ENCODE assay signal across 8 cellular contexts in genomic region chr17:60526726-60527125, GRCh38. TPM values are rescaled to one million over a fixed set of nuclear protein-coding genes. Genes with fewer than 3 reads are reported as not detected.
DNase-seq lines count a peak whose midpoint lies in the region; ATAC-seq and TF ChIP-seq lines count a peak whose summit lies in the region.

No MANE protein-coding gene starts in this region.

- peaks cover 3 to 28% (median 26%) of the 10 kb centered on the region in 3 experiments; a peak in 6 of 7 replicates for H3K36me3 Mint-ChIP-seq in H9 (ENCODE audit: insufficient read depth in 1 of 3, low read depth in 3 of 3)
- peaks cover 4% of the 10 kb centered on the region for H3K36me3 Mint-ChIP-seq in T-helper 17 cell (ENCODE audit: low read depth)

- no peak overlapping the region for H2BK5ac ChIP-seq in H9 (ENCODE audit: insufficient read length, low read length)

- H3K27me3 Mint-ChIP-seq in H9 (ENCODE audit: low read depth) = no peaks in the 10 kb centered on the region
- no peaks in the 10 kb centered on the region for H3K27me3 Mint-ChIP-seq in T-helper 17 cell

- H3K27ac ChIP-seq in H9 (ENCODE audit: insufficient read length, low read depth, low read length) (no peak overlapping the region), gastroesophageal sphincter (peak overlapping the region; percentile 88 to 99 (median 98))

- no peak for DNase-seq in H9
- no peak for DNase-seq in T-helper 17 cell
- DNase-seq in SHP77 treated with DMSO at 0.1 percent for 48 hours (lab: John Stamatoyannopoulos, UW) = no peak
- DNase-seq in globus pallidus (ENCODE audit: low spot score) = no peak
- DNase-seq in GM20000 (ENCODE audit: low spot score) = no peak
- no peak for DNase-seq in UCSD-AML1 (lab: John Stamatoyannopoulos, UW; ENCODE audit: unreplicated experiment)

- H3K36me3 ChIP-seq in gastroesophageal sphincter = no peaks in the 10 kb centered on the region
- H3K36me3 ChIP-seq in skeletal muscle satellite cell (ENCODE audit: insufficient read depth, low read length) = peaks cover 4% of the 10 kb centered on the region

- H3K4me1 ChIP-seq in H9 (ENCODE audit: insufficient read depth, low read length) (no peaks in the 10 kb centered on the region), gastroesophageal sphincter (peaks cover 0 to 42% (median 11%) of the 10 kb centered on the region in 3 donors), skeletal muscle satellite cell (ENCODE audit: control insufficient read depth, insufficient read depth, low read length) (peaks cover 14% of the 10 kb centered on the region)

- H3T11ph ChIP-seq in H9 (ENCODE audit: low read length) = no peak overlapping the region

- no peak overlapping the region for H2BK120ac ChIP-seq in H9 (ENCODE audit: low read depth, low read length, poor library complexity, severe bottlenecking)

- peaks cover 0 to 25% of the 10 kb centered on the region in 2 experiments; a peak in 2 of 5 replicates for H3K9me3 Mint-ChIP-seq in H9

- no peak overlapping the region for H4K5ac ChIP-seq in H9 (ENCODE audit: insufficient read length, low read depth, low read length)

- no peak for TF ChIP-seq EP300 in gastroesophageal sphincter (IDR thresholded peaks at IDR 0.05)

- H3K14ac ChIP-seq in H9 (ENCODE audit: insufficient read depth, low read length) = no peak overlapping the region

- peak overlapping the region; percentile 63 for H3K9ac ChIP-seq in H9 (ENCODE audit: extremely low read depth, insufficient read length, low read length)
- H3K9ac ChIP-seq in skeletal muscle satellite cell (ENCODE audit: low read depth, low read length) = peak overlapping the region; percentile 98

- peak overlapping the region; percentile 81 to 95 for H3K4me3 ChIP-seq in gastroesophageal sphincter
- peak overlapping the region; percentile 98 for H3K4me3 ChIP-seq in skeletal muscle satellite cell (ENCODE audit: low read length)

- H4K20me1 ChIP-seq in H9 (ENCODE audit: control insufficient read depth, insufficient read depth, insufficient read length) = no peaks in the 10 kb centered on the region

- no peak overlapping the region for H3K4ac ChIP-seq in H9 (ENCODE audit: low read depth, low read length)

- H3K23ac ChIP-seq in H9 (ENCODE audit: insufficient read length, low read depth, low read length) = no peak overlapping the region

- H3K4me1 Mint-ChIP-seq in H9 = peaks cover 11 to 23% of the 10 kb centered on the region in 2 experiments
- peaks cover 35% of the 10 kb centered on the region for H3K4me1 Mint-ChIP-seq in T-helper 17 cell

- no peak overlapping the region for H2AFZ ChIP-seq in H9 (ENCODE audit: low read length)

- H2AK5ac ChIP-seq in H9 (ENCODE audit: insufficient read length, low read length) = no peak overlapping the region

- no peak for TF ChIP-seq POLR2A in gastroesophageal sphincter (IDR thresholded peaks at IDR 0.05)

- H3K18ac ChIP-seq in H9 (ENCODE audit: insufficient read length, low read depth, low read length) = no peak overlapping the region

- no peak overlapping the region for H2BK12ac ChIP-seq in H9 (ENCODE audit: insufficient read length, low read depth, low read length)

- no peaks in the 10 kb centered on the region for H3K79me1 ChIP-seq in H9 (ENCODE audit: insufficient read depth, low read depth, low read length, poor library complexity, severe bottlenecking)

- H2BK20ac ChIP-seq in H9 (ENCODE audit: low read depth, low read length, poor library complexity, severe bottlenecking) = no peak overlapping the region

- no peak overlapping the region for H4K8ac ChIP-seq in H9 (replicated peaks; ENCODE audit: insufficient read length, low read depth, low read length)

- H3K9me3 ChIP-seq in H9 (ENCODE audit: control insufficient read depth, low read depth, low read length) = no peaks in the 10 kb centered on the region
- no peaks in the 10 kb centered on the region for H3K9me3 ChIP-seq in T-helper 17 cell (ENCODE audit: control insufficient read depth, low read length, poor library complexity, severe bottlenecking)
- H3K9me3 ChIP-seq in gastroesophageal sphincter = no peaks in the 10 kb centered on the region
- H3K9me3 ChIP-seq in skeletal muscle satellite cell (replicated peaks; ENCODE audit: low read length) = no peaks in the 10 kb centered on the region

- H3K27ac Mint-ChIP-seq in H9 (peak overlapping the region in 2 of 3 experiments; percentile 64 to 99; a peak in 5 of 7 replicates), T-helper 17 cell (peak overlapping the region; percentile 97)

- H3K27me3 ChIP-seq in H9 (ENCODE audit: insufficient read depth, low read length) (no peaks in the 10 kb centered on the region), gastroesophageal sphincter (no peaks in the 10 kb centered on the region), skeletal muscle satellite cell (ENCODE audit: control insufficient read depth, insufficient read depth, low read length) (no peaks in the 10 kb centered on the region)

- no peak overlapping the region for H4K91ac ChIP-seq in H9 (ENCODE audit: insufficient read length, low read depth, low read length)

- ATAC-seq in T-helper 17 cell (no peak), gastroesophageal sphincter (no peak)

- no peak overlapping the region for H2BK15ac ChIP-seq in H9 (ENCODE audit: low read depth, low read length)

- peak overlapping the region; percentile 69 for H3K4me2 ChIP-seq in H9 (ENCODE audit: insufficient read depth, insufficient read length, low read length)
- peak overlapping the region; percentile 84 for H3K4me2 ChIP-seq in skeletal muscle satellite cell (ENCODE audit: low read length)

- no peak overlapping the region for H3K56ac ChIP-seq in H9 (ENCODE audit: insufficient read length, low read depth, low read length)

- H3K4me3 Mint-ChIP-seq in H9 (peak overlapping the region; percentile 92 to 94), T-helper 17 cell (peak overlapping the region; percentile 98)

- peaks cover 6% of the 10 kb centered on the region for H3K23me2 ChIP-seq in H9 (ENCODE audit: insufficient read length, low read depth, low read length, poor library complexity, severe bottlenecking)

- WGBS in H9 (ENCODE audit: extremely low coverage, insufficient read length, low lambda C conversion rate) = no CpG with 5 or more reads among the region's 6 CpGs
- WGBS in gastroesophageal sphincter (ENCODE audit: low coverage in 1 of 2), 2 donors = 9 to 14% methylated on average over 6 of the region's 6 CpGs

- H3K79me2 ChIP-seq in H9 (ENCODE audit: insufficient read depth, low read length) = peaks cover 28% of the 10 kb centered on the region; the same call in 1 of the 2 replicates

- TF ChIP-seq CTCF in H9 (conservative IDR thresholded peaks at IDR 0.05) (no peak), gastroesophageal sphincter (IDR thresholded peaks at IDR 0.05) (no peak), GM20000 (IDR thresholded peaks at IDR 0.05; ENCODE audit: extremely low read depth, missing control alignments) (no peak)

RNA-seq across cellular contexts. Expression of gene APPBP2, which starts 0.7 kb away (rescaled TPM):
- total RNA-seq in H9 (2021) = 17.0 and 17.8 TPM in 2 replicates
- total RNA-seq in T-helper 17 cell = 10 to 100 TPM; 17.5 to 26.7 TPM
- 10 to 100 TPM; 30.0 to 39.2 (median 34.4) TPM for total RNA-seq in gastroesophageal sphincter
- 24.2 and 27.6 TPM in 2 replicates for total RNA-seq in skeletal muscle satellite cell (2012; rRNA removed)
